Comparison of ENCODE assay signal across 24 cellular contexts in the genomic region with DNA sequence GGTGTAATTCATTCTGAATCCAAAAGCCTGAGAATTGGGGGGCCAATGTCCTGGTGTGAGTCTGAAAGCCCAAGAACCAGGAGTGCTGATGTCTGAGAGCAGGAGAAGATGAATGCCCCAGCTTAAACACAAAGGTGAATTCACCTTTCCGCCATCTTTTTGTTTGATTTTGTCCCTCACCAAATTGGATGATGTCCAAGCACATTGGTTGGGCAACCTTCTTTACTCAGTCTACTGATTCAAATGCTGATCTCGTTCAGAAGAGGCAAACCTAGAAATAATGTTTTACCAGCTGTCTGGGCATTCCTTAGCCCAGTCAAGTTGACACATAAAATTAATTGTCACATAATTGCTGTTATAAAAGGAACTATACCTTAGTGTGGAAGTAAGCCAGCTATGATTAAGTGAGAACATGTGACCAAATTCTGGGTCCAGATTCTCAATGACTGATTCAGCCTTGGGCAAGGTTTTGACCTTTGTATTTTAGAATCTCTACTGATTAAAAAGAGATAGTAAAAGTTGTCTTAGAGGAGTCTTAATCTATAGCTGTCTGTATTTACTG. TPM values are rescaled to one million over a fixed set of nuclear protein-coding genes. Genes with fewer than 3 reads are reported as not detected.
DNase-seq lines count a peak whose midpoint lies in the region; ATAC-seq, FAIRE-seq and TF ChIP-seq lines count a peak whose summit lies in the region.
"Had no signal": no experiment of that assay in that cellular context is flagged by ENCODE, and none has a peak within 500 bp of the region (broad histone marks: within the 10 kb centered on the region; RNA-seq: fewer than 3 reads in every experiment).

No MANE protein-coding gene starts in this region.

- peaks cover 10% of the 10 kb centered on the region; the same call in 2 of the 3 replicates for H3K4me1 ChIP-seq in A549
- peaks cover 0 to 14% (median 2%) of the 10 kb centered on the region in 4 donors for H3K4me1 ChIP-seq in Peyer's patch
- H3K4me1 ChIP-seq: prostate gland, spleen had no signal

- ATAC-seq in A549 (no peak), left lobe of liver (peak; percentile 54)
- no peak for ATAC-seq in effector memory CD8-positive, alpha-beta T cell (replicated peaks)
- ATAC-seq: activated T-helper 17 cell treated with anti-CD3 and anti-CD28 coated beads, Interleukin-2, amount 50 U/mL, for 72 hours had no signal

- H3K27me3 ChIP-seq in Peyer's patch, result no peaks in the 10 kb centered on the region
- H3K27me3 ChIP-seq: brain microvascular endothelial cell, spleen had no signal

- no peaks in the 10 kb centered on the region for H3K9me3 ChIP-seq in A549
- no peaks in the 10 kb centered on the region for H3K9me3 ChIP-seq in Peyer's patch
- H3K9me3 ChIP-seq: prostate gland, spleen had no signal

- CTCF ChIA-PET in A549 (lab: Yijun Ruan, JAX), result interaction anchor here (0.5 kb wide), 1 partner anchor 132 kb away, joined by 3 read pairs; no protein-coding TSS in a partner anchor

- no peak overlapping the region for H3K4me3 Mint-ChIP-seq in effector memory CD8-positive, alpha-beta T cell
- H3K4me3 Mint-ChIP-seq in chondrocyte (ENCODE audit: unreplicated experiment), result no peak overlapping the region
- H3K4me3 Mint-ChIP-seq: activated T-helper 17 cell treated with anti-CD3 and anti-CD28 coated beads, Interleukin-2, amount 50 U/mL, for 72 hours; CD4-positive, alpha-beta T cell; mesothelial cell of epicardium had no signal

- peaks cover 0 to 1% of the 10 kb centered on the region in 2 donors for H3K9me3 Mint-ChIP-seq in effector memory CD8-positive, alpha-beta T cell
- H3K9me3 Mint-ChIP-seq in chondrocyte (ENCODE audit: low read depth), result no peaks in the 10 kb centered on the region
- H3K9me3 Mint-ChIP-seq: activated T-helper 17 cell treated with anti-CD3 and anti-CD28 coated beads, Interleukin-2, amount 50 U/mL, for 72 hours; CD4-positive, alpha-beta T cell; mesothelial cell of epicardium had no signal

- H3K27ac ChIP-seq in A549, result no peak overlapping the region
- peak overlapping the region in 3 of 4 donors; percentile 3 to 75 (median 27) for H3K27ac ChIP-seq in Peyer's patch
- H3K27ac ChIP-seq: brain microvascular endothelial cell, prostate gland, spleen had no signal

- no peaks in the 10 kb centered on the region for H3K36me3 ChIP-seq in Peyer's patch
- H3K36me3 ChIP-seq: brain microvascular endothelial cell, prostate gland, spleen had no signal

- no peak overlapping the region for H3K4me3 ChIP-seq in A549
- no peak overlapping the region for H3K4me3 ChIP-seq in Peyer's patch
- H3K4me3 ChIP-seq: prostate gland, spleen had no signal

- peaks cover 0 to 10% of the 10 kb centered on the region in 2 donors for H3K27me3 Mint-ChIP-seq in effector memory CD8-positive, alpha-beta T cell
- peaks cover 2% of the 10 kb centered on the region for H3K27me3 Mint-ChIP-seq in chondrocyte (ENCODE audit: low read depth)

- WGBS in A549 (ENCODE audit: missing lambda C conversion rate), result 38% methylated on average over 2 of the region's 2 CpGs

- POLR2A ChIA-PET in A549 (lab: Yijun Ruan, JAX), result no interaction called here

- H3K4me2 ChIP-seq in A549, result peak overlapping the region; percentile 33; the same call in 1 of the 3 replicates

- FAIRE-seq in A549 (lab: Jason Lieb, UNC) (no peak), GM12891 (lab: Jason Lieb, UNC) (peak; percentile 9)
- FAIRE-seq: endothelial cell of umbilical vein, urothelium cell line had no signal

- DNase-seq in A549 (ENCODE audit: low read depth in 1 of 2, low spot score in 1 of 2), result no peak
- DNase-seq in GM12891 (ENCODE audit: insufficient read length, low spot score), result no peak
- no peak for DNase-seq in Peyer's patch
- no peak for DNase-seq in left lobe of liver (ENCODE audit: low spot score)
- no peak for DNase-seq in effector memory CD8-positive, alpha-beta T cell
- DNase-seq in dermis blood vessel endothelial cell, result no peak
- no peak for DNase-seq in chondrocyte (ENCODE audit: low spot score)
- no peak for DNase-seq in COLO668 (lab: John Stamatoyannopoulos, UW; ENCODE audit: unreplicated experiment)
- DNase-seq: activated CD4-positive, alpha-beta T cell treated with anti-CD3 and anti-CD28 coated beads for 1 hour; brain microvascular endothelial cell; CD4-positive, alpha-beta T cell; DND-41; foreskin melanocyte; NCI-H1417 treated with DMSO at 0.1 percent for 48 hours; NCI-H345; NK-92 treated with Interleukin-12 subunit alpha and Interleukin-12 subunit beta, amount 100 ng/mL, for 24 hours; spleen; stimulated activated CD4-positive, alpha-beta T cell treated with anti-CD3 and anti-CD28 coated beads, Interleukin-4, amount 100 ng/mL, for 4 hours; T1000 had no signal

- TF ChIP-seq RAD21 in A549 (conservative IDR thresholded peaks at IDR 0.05 in 1 of 2, IDR thresholded peaks at IDR 0.05 in 1 of 2), result no peak

- TF ChIP-seq CTCF in A549 (IDR thresholded peaks at IDR 0.05) (no peak), Peyer's patch (IDR thresholded peaks at IDR 0.05) (no peak), chondrocyte (IDR thresholded peaks at IDR 0.05) (no peak)

- TF ChIP-seq POLR2A in A549 (IDR thresholded peaks at IDR 0.05; ENCODE audit: low read length) (no peak), GM12891 (IDR thresholded peaks at IDR 0.05; ENCODE audit: low read depth, low read length) (no peak), Peyer's patch (IDR thresholded peaks at IDR 0.05) (no peak)

- no peaks in the 10 kb centered on the region for H3K36me3 Mint-ChIP-seq in effector memory CD8-positive, alpha-beta T cell (ENCODE audit: insufficient read depth)
- peaks cover 2% of the 10 kb centered on the region for H3K36me3 Mint-ChIP-seq in chondrocyte (ENCODE audit: low read depth)
- H3K36me3 Mint-ChIP-seq: mesothelial cell of epicardium had no signal

- no peak overlapping the region for H3K27ac Mint-ChIP-seq in effector memory CD8-positive, alpha-beta T cell
- no peak overlapping the region for H3K27ac Mint-ChIP-seq in chondrocyte (ENCODE audit: unreplicated experiment)
- H3K27ac Mint-ChIP-seq: activated T-helper 17 cell treated with anti-CD3 and anti-CD28 coated beads, Interleukin-2, amount 50 U/mL, for 72 hours; CD4-positive, alpha-beta T cell; mesothelial cell of epicardium had no signal

- peaks cover 8 to 9% of the 10 kb centered on the region in 2 donors for H3K4me1 Mint-ChIP-seq in effector memory CD8-positive, alpha-beta T cell (ENCODE audit: low read depth in 2 of 2)
- no peaks in the 10 kb centered on the region for H3K4me1 Mint-ChIP-seq in chondrocyte (ENCODE audit: low read depth)
- H3K4me1 Mint-ChIP-seq: activated T-helper 17 cell treated with anti-CD3 and anti-CD28 coated beads, Interleukin-2, amount 50 U/mL, for 72 hours; mesothelial cell of epicardium had no signal

- TF ChIP-seq EP300 in A549 (IDR thresholded peaks at IDR 0.05), result no peak

TF ChIP-seq in A549, 52 proteins besides CTCF, POLR2A, EP300 and RAD21 (continues in another document):
- TF ChIP-seq RARB (CRISPR knock-in tag; IDR thresholded peaks at IDR 0.05) (no peak), CBX2 (IDR thresholded peaks at IDR 0.05; ENCODE audit: borderline replicate concordance, low read depth) (no peak), MAFK (IDR thresholded peaks at IDR 0.05; ENCODE audit: partially characterized antibody) (no peak), ZFP36 (IDR thresholded peaks at IDR 0.05; ENCODE audit: borderline replicate concordance, partially characterized antibody) (no peak), BHLHE40 (IDR thresholded peaks at IDR 0.05; ENCODE audit: low read depth, low read length) (no peak), RCOR1 (IDR thresholded peaks at IDR 0.05; ENCODE audit: low read depth, low read length) (no peak), ZNF302 (CRISPR knock-in tag; IDR thresholded peaks at IDR 0.05) (no peak), ZSCAN20 (CRISPR knock-in tag; IDR thresholded peaks at IDR 0.05) (no peak), FOXS1 (CRISPR knock-in tag; IDR thresholded peaks at IDR 0.05) (no peak), CHD4 (IDR thresholded peaks at IDR 0.05; ENCODE audit: borderline replicate concordance) (no peak)
- TF ChIP-seq, protein P1, sequence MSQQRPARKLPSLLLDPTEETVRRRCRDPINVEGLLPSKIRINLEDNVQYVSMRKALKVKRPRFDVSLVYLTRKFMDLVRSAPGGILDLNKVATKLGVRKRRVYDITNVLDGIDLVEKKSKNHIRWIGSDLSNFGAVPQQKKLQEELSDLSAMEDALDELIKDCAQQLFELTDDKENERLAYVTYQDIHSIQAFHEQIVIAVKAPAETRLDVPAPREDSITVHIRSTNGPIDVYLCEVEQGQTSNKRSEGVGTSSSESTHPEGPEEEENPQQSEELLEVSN (IDR thresholded peaks at IDR 0.05; ENCODE audit: borderline replicate concordance, low read depth), result no peak

TF ChIP-seq in GM12891, 5 proteins besides CTCF, POLR2A, EP300 and RAD21:
- TF ChIP-seq POU2F2 (IDR thresholded peaks at IDR 0.05; ENCODE audit: low read depth, low read length) (no peak), TAF1 (IDR thresholded peaks at IDR 0.05; ENCODE audit: low read depth, low read length) (no peak), PAX5 (IDR thresholded peaks at IDR 0.05; ENCODE audit: insufficient read depth, low read length, severe bottlenecking) (no peak), SPI1 (IDR thresholded peaks at IDR 0.05; ENCODE audit: low read depth, low read length) (no peak), POLR2AphosphoS5 (IDR thresholded peaks at IDR 0.05; ENCODE audit: low read depth, low read length) (no peak)

RNA-seq across cellular contexts. Expression of a gene that starts 34.5 kb away (rescaled TPM):
- polyA plus RNA-seq in A549 (2011; rRNA removed), result 2.9 TPM in 2 replicates
- 0.37 and 0.45 TPM in 2 replicates for polyA plus RNA-seq in A549 (2012; cell fraction: cytosol; rRNA removed)
- 0.54 and 0.59 TPM in 2 replicates for polyA plus RNA-seq in A549 (2012; cell fraction: nucleus; rRNA removed)
- polyA plus RNA-seq in A549 (2017; fragmentation: RNase III; extraction: RNeasy Plus Mini Kit Qiagen cat#74134 plus additional on column Dnase treatment), result 1.7 to 1.8 TPM (median 1.7 TPM) in 3 replicates
- 5.0 and 5.5 TPM in 2 replicates for polyA minus RNA-seq in A549 (2011; rRNA and poly(A)+ RNA removed)
- polyA plus RNA-seq in GM12891 (2012; ENCODE audit: low read depth, missing spikeins), result 0.04 TPM
- total RNA-seq in Peyer's patch, result 10 to 100 TPM in 3 of 4 donors, 1 to 10 TPM in 1; 6.6 to 26.8 (median 25.3) TPM
- total RNA-seq in left lobe of liver, result 24.6 TPM
- total RNA-seq in dermis blood vessel endothelial cell, result 0.05 and 0.17 TPM in 2 replicates
- total RNA-seq in chondrocyte, result 12.8 to 21.9 TPM (median 14.8 TPM) in 3 replicates
- total RNA-seq: endothelial cell of umbilical vein had no signal
- polyA plus RNA-seq: endothelial cell of umbilical vein had no signal

Comparison
In these comparisons a context has a peak if more than half of its experiments do, and no peak if none do; other contexts are left out.
1. H3K27ac ChIP-seq: peak in Peyer's patch (3 of 4); none in A549 (0 of 2).